ENCODE assay signal across 24 cellular contexts in genomic region chr12:85657251-85657650, GRCh38.
DNase-seq lines count a peak whose midpoint lies in the region; FAIRE-seq lines count a peak whose summit lies in the region.
"Had no signal": no experiment of that assay in that cellular context is flagged by ENCODE, and none has a peak within 500 bp of the region (broad histone marks: within the 10 kb centered on the region; RNA-seq: fewer than 3 reads in every experiment).

No MANE protein-coding gene starts in this region.

- H3K36me3 Mint-ChIP-seq in activated CD4-positive, alpha-beta memory T cell treated with anti-CD3 and anti-CD28 coated beads for 36 hours: no peaks in the 10 kb centered on the region
- H3K36me3 Mint-ChIP-seq: CD8-positive, alpha-beta T cell had no signal

- POLR2A ChIA-PET in activated CD4-positive, alpha-beta memory T cell treated with anti-CD3 and anti-CD28 coated beads for 36 hours (lab: Charles Lee): no interaction called here

- no peak overlapping the region for H3K27ac Mint-ChIP-seq in activated CD4-positive, alpha-beta memory T cell treated with anti-CD3 and anti-CD28 coated beads for 36 hours
- H3K27ac Mint-ChIP-seq: B cell; CD4-positive, alpha-beta T cell; CD8-positive, alpha-beta T cell had no signal

- H3K4me1 ChIP-seq in small intestine (ENCODE audit: control insufficient read depth in 2 of 2, insufficient read depth in 1 of 2, low read depth in 1 of 2, low read length in 1 of 2): no peaks in the 10 kb centered on the region
- H3K4me1 ChIP-seq: A549 had no signal

- H3K4me3 Mint-ChIP-seq in activated CD4-positive, alpha-beta memory T cell treated with anti-CD3 and anti-CD28 coated beads for 36 hours: no peak overlapping the region
- H3K4me3 Mint-ChIP-seq: B cell; CD4-positive, alpha-beta T cell; CD8-positive, alpha-beta T cell had no signal

- peaks cover 25% of the 10 kb centered on the region for H3K9me3 Mint-ChIP-seq in activated CD4-positive, alpha-beta memory T cell treated with anti-CD3 and anti-CD28 coated beads for 36 hours

- no peak overlapping the region for H3K27ac ChIP-seq in small intestine (ENCODE audit: low read depth in 1 of 2, low read length in 1 of 2)
- H3K27ac ChIP-seq: 22Rv1; A549; BLaER1 treated with 17β-estradiol and CSF1 and Interleukin-3, amounts not matched to agents 10 nM and 100 nM; C4-2B had no signal

- H3K36me3 ChIP-seq in small intestine (ENCODE audit: control insufficient read depth in 2 of 2, insufficient read depth in 2 of 2, low read length in 2 of 2): no peaks in the 10 kb centered on the region
- H3K36me3 ChIP-seq: BLaER1 treated with 17β-estradiol and CSF1 and Interleukin-3, amounts not matched to agents 10 nM and 100 nM had no signal

- WGBS in small intestine, 3 donors: 78 to 91% (median 89%) methylated on average over 2 of the region's 2 CpGs

- intact Hi-C loops in activated CD4-positive, alpha-beta memory T cell treated with anti-CD3 and anti-CD28 coated beads for 36 hours (cut with micrococcal nuclease): no loop called here

- no peaks in the 10 kb centered on the region for H3K9me3 ChIP-seq in small intestine (ENCODE audit: control insufficient read depth, low read depth)

- no peak overlapping the region for H3K4me3 ChIP-seq in small intestine (ENCODE audit: low read depth in 1 of 2, low read length in 2 of 2)
- H3K4me3 ChIP-seq: A549; BLaER1 treated with 17β-estradiol and CSF1 and Interleukin-3, amounts not matched to agents 10 nM and 100 nM; GM12878 had no signal

- FAIRE-seq in small intestine (lab: Jason Lieb, UNC): peak; percentile 70
- FAIRE-seq: A549, GM12878, GM12892, GM18507 had no signal

- DNase-seq in COLO829 (ENCODE audit: low spot score) (peak; percentile 64), epidermal melanocyte (ENCODE audit: insufficient read length, low spot score) (peak; percentile 21), small intestine (no peak), HuH-7 (ENCODE audit: low spot score) (no peak)
- DNase-seq in activated CD4-positive, alpha-beta memory T cell treated with anti-CD3 and anti-CD28 coated beads for 36 hours: no peak
- DNase-seq: AML-193; CD4-positive, alpha-beta T cell; CD8-positive, alpha-beta T cell; COR-L47; DMS 273 treated with DMSO at 0.1 percent for 48 hours; DMS153; DMS53; DMS79; DND-41; EL; GDM1 had no signal

- no peaks in the 10 kb centered on the region for H3K27me3 ChIP-seq in small intestine (ENCODE audit: control insufficient read depth in 2 of 2, insufficient read depth in 2 of 2, low read length in 2 of 2)
- H3K27me3 ChIP-seq: BLaER1 treated with 17β-estradiol and CSF1 and Interleukin-3, amounts not matched to agents 10 nM and 100 nM had no signal

- H3K27me3 Mint-ChIP-seq in activated CD4-positive, alpha-beta memory T cell treated with anti-CD3 and anti-CD28 coated beads for 36 hours: no peaks in the 10 kb centered on the region
- H3K27me3 Mint-ChIP-seq: B cell; CD4-positive, alpha-beta T cell had no signal

- H3K4me1 Mint-ChIP-seq in activated CD4-positive, alpha-beta memory T cell treated with anti-CD3 and anti-CD28 coated beads for 36 hours (ENCODE audit: low read depth): no peaks in the 10 kb centered on the region
- H3K4me1 Mint-ChIP-seq: B cell had no signal

- CTCF ChIA-PET in activated CD4-positive, alpha-beta memory T cell treated with anti-CD3 and anti-CD28 coated beads for 36 hours (lab: Charles Lee): no interaction called here

Comparison
In these comparisons a context has a peak if more than half of its experiments do, and no peak if none do; other contexts are left out.
1. DNase-seq: peak in COLO829 (single experiment) and epidermal melanocyte (single experiment); none in small intestine (single experiment), activated CD4-positive, alpha-beta memory T cell treated with anti-CD3 and anti-CD28 coated beads for 36 hours (single experiment) and HuH-7 (single experiment).